Comparison of ENCODE assay signal across 16 cellular contexts in the genomic region with DNA sequence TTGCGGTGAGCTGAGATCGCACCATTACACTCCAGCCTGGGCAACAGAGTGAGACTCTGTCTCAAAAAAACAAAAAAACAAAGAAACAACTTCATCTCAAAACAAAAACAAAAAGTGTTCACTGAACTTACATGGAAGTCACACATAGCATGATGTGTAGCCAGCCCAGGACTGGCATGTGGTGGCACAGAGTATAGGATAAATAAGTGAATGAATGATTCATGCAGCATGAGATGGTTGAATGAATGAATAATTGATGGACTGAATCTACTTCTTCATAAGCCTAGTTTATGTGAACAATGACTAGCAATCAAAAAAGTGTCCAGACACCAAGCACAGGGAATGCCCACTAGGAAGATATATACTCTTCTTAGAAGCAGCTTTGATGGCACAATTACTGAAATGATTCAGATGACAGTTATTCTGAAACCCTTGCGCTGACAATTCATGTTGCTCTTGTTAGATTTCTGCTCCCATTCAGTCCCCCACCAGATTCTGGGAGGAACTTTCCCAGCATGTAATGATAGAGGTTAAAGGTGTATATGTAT. TPM values are rescaled to one million over a fixed set of nuclear protein-coding genes. Genes with fewer than 3 reads are reported as not detected.
DNase-seq lines count a peak whose midpoint lies in the region; ATAC-seq, FAIRE-seq and TF ChIP-seq lines count a peak whose summit lies in the region.
"Had no signal": no experiment of that assay in that cellular context is flagged by ENCODE, and none has a peak within 500 bp of the region (broad histone marks: within the 10 kb centered on the region; RNA-seq: fewer than 3 reads in every experiment).

No MANE protein-coding gene starts in this region.

- FAIRE-seq in HepG2 (lab: Jason Lieb, UNC): no peak

- CTCF ChIA-PET in HEK293 (lab: Yijun Ruan, JAX) (no interaction called here), HepG2 (lab: Yijun Ruan, JAX; ENCODE audit: low intra/inter-chr PET ratio, low total read pairs) (interaction anchor here (1.1 to 2.4 kb wide), 2 partner anchors 22 to 58 kb away, joined by 3 to 14 read pairs; no protein-coding TSS in a partner anchor)

- H3K4me3 ChIP-seq in HEK293 (ENCODE audit: low read depth, low read length): no peak overlapping the region
- H3K4me3 ChIP-seq in HepG2 (replicated peaks in 1 of 3; ENCODE audit: insufficient read depth in 1 of 3, low read depth in 2 of 3, low read length in 3 of 3): peak overlapping the region in 1 of 3 experiments; percentile 65; a peak in 2 of 6 replicates
- H3K4me3 ChIP-seq: HAP-1, PC-9, SJCRH30 had no signal

- POLR2A ChIA-PET in HEK293 (lab: Yijun Ruan, JAX) (no interaction called here), HepG2 (lab: Yijun Ruan, JAX) (interaction anchor here (0.6 to 3.6 kb wide), 9 partner anchors 22 to 62 kb away, joined by 3 to 32 read pairs (median 5); partner anchors contain the start of genes SERPINA1 and SERPINA10)

- H3K27me3 Mint-ChIP-seq in activated T-cell treated with anti-CD3 and anti-CD28 coated beads, Interleukin-2, amount 50 U/mL, for 72 hours (ENCODE audit: low read depth): peaks cover 25% of the 10 kb centered on the region
- peaks cover 45% of the 10 kb centered on the region for H3K27me3 Mint-ChIP-seq in activated T-cell treated with anti-CD3 and anti-CD28 coated beads, Interleukin-2, amount 50 U/mL, for 24 hours

- no peak for TF ChIP-seq CTCF in HEK293 (tag by site-specific recombination; IDR thresholded peaks at IDR 0.05)
- no peak for TF ChIP-seq CTCF in HepG2 (CRISPR knock-in tag; IDR thresholded peaks at IDR 0.05)

- no peak overlapping the region for H3K27ac Mint-ChIP-seq in activated T-cell treated with anti-CD3 and anti-CD28 coated beads, Interleukin-2, amount 50 U/mL, for 72 hours
- H3K27ac Mint-ChIP-seq in activated T-cell treated with anti-CD3 and anti-CD28 coated beads, Interleukin-2, amount 50 U/mL, for 24 hours: no peak overlapping the region

- TF ChIP-seq EP300 in HepG2 (IDR thresholded peaks at IDR 0.05; ENCODE audit: low read depth in 2 of 2, low read length in 2 of 2): no peak
- TF ChIP-seq EP300 in HepG2 (CRISPR knock-in tag; IDR thresholded peaks at IDR 0.05; ENCODE audit: borderline replicate concordance): no peak

- H3K36me3 Mint-ChIP-seq in activated T-cell treated with anti-CD3 and anti-CD28 coated beads, Interleukin-2, amount 50 U/mL, for 72 hours (ENCODE audit: insufficient read depth in 2 of 2): peaks cover 3 to 6% of the 10 kb centered on the region in 2 donors
- no peaks in the 10 kb centered on the region for H3K36me3 Mint-ChIP-seq in activated T-cell treated with anti-CD3 and anti-CD28 coated beads, Interleukin-2, amount 50 U/mL, for 24 hours (ENCODE audit: low read depth)

- no peak overlapping the region; the same call in 1 of the 2 replicates for H3K9ac ChIP-seq in HepG2 (ENCODE audit: insufficient read depth, low read depth, low read length)

- peak overlapping the region; percentile 74 for H3K4me2 ChIP-seq in HepG2 (ENCODE audit: low read depth, low read length)
- H3K4me2 ChIP-seq: PC-9 had no signal

- H3K27ac ChIP-seq in HEK293 (ENCODE audit: extremely low read depth, low read depth, low read length) (no peak overlapping the region), HepG2 (ENCODE audit: extremely low read length, insufficient read depth, low read length) (peak overlapping the region; percentile 63)
- H3K27ac ChIP-seq: PC-9, SJCRH30 had no signal

- intact Hi-C loops in HepG2 (cut with micrococcal nuclease; ENCODE audit: unreplicated experiment): loop anchor here (1.0 to 5.0 kb wide), 4 partner anchors 22 to 59 kb away; partner anchors contain the start of gene SERPINA6

- H3K27me3 ChIP-seq in HepG2 (ENCODE audit: control insufficient read depth in 1 of 2, insufficient read depth in 2 of 2, low read length in 2 of 2): no peaks in the 10 kb centered on the region
- H3K27me3 ChIP-seq: SJCRH30 had no signal

- H3K4me3 Mint-ChIP-seq in activated T-cell treated with anti-CD3 and anti-CD28 coated beads, Interleukin-2, amount 50 U/mL, for 72 hours: no peak overlapping the region
- H3K4me3 Mint-ChIP-seq in activated T-cell treated with anti-CD3 and anti-CD28 coated beads, Interleukin-2, amount 50 U/mL, for 24 hours: no peak overlapping the region

- in situ Hi-C loops in HepG2 (cut with HindIII; ENCODE audit: extremely low pct_ligation_motif_present, low pct_unique_long_range_greater_than_20kb): no loop called here

- no TSS peak for BruUV-seq in HepG2 (replicated peaks; lab: Mats Ljungman, UMichigan)

- no peak for TF ChIP-seq POLR2A in HepG2 (IDR thresholded peaks at IDR 0.05; ENCODE audit: insufficient read depth in 1 of 2, low read depth in 2 of 2, low read length in 2 of 2)

- H4K20me1 ChIP-seq in HepG2 (ENCODE audit: insufficient read depth, low read length): no peaks in the 10 kb centered on the region

- H3K79me2 ChIP-seq in HepG2 (ENCODE audit: insufficient read depth, low read length): no peaks in the 10 kb centered on the region

- no peak for TF ChIP-seq RAD21 in HepG2 (CRISPR knock-in tag; IDR thresholded peaks at IDR 0.05)

- H3K4me1 ChIP-seq in HEK293 (ENCODE audit: control insufficient read depth, insufficient read depth, low read length) (no peaks in the 10 kb centered on the region), HepG2 (ENCODE audit: insufficient read depth, low read length) (peaks cover 61% of the 10 kb centered on the region)
- H3K4me1 ChIP-seq: SJCRH30 had no signal

- H3K36me3 ChIP-seq in HEK293 (ENCODE audit: control insufficient read depth in 2 of 2, insufficient read depth in 1 of 2, low read length in 2 of 2) (no peaks in the 10 kb centered on the region), HepG2 (replicated peaks in 1 of 2; ENCODE audit: control insufficient read depth in 1 of 2, insufficient read depth in 2 of 2, low read length in 2 of 2) (no peaks in the 10 kb centered on the region)
- H3K36me3 ChIP-seq: HAP-1, SJCRH30 had no signal

- peaks cover 5 to 10% of the 10 kb centered on the region in 2 donors for H3K9me3 Mint-ChIP-seq in activated T-cell treated with anti-CD3 and anti-CD28 coated beads, Interleukin-2, amount 50 U/mL, for 72 hours
- H3K9me3 Mint-ChIP-seq in activated T-cell treated with anti-CD3 and anti-CD28 coated beads, Interleukin-2, amount 50 U/mL, for 24 hours: peaks cover 9% of the 10 kb centered on the region

- peak; percentile 46 to 76 for ATAC-seq in activated T-cell treated with anti-CD3 and anti-CD28 coated beads, Interleukin-2, amount 50 U/mL, for 72 hours (replicated peaks in 1 of 2)
- ATAC-seq in HepG2 (no peak), HG03439 (IDR thresholded peaks at IDR 0.05; ENCODE audit: unreplicated experiment) (no peak), GM18858 (IDR thresholded peaks at IDR 0.05; ENCODE audit: unreplicated experiment) (no peak)

- no peak overlapping the region for H2AFZ ChIP-seq in HepG2 (ENCODE audit: low read length)
- H2AFZ ChIP-seq: PC-9 had no signal

- no peak for DNase-seq in activated T-cell treated with anti-CD3 and anti-CD28 coated beads, Interleukin-2, amount 50 U/mL, for 72 hours
- no peak for DNase-seq in activated T-cell treated with anti-CD3 and anti-CD28 coated beads, Interleukin-2, amount 50 U/mL, for 24 hours
- DNase-seq in HepG2 (ENCODE audit: low spot score) (no peak), retina (no peak), GDM1 (lab: John Stamatoyannopoulos, UW) (no peak)
- DNase-seq: DND-41, NCI-H1436, NCI-H2081 treated with DMSO at 0.1 percent for 48 hours, NCI-H510A treated with DMSO at 0.1 percent for 48 hours, PC-9 had no signal

- WGBS in HepG2 (ENCODE audit: low lambda C conversion rate): 81% methylated on average over 3 of the region's 3 CpGs

- H3K4me1 Mint-ChIP-seq in activated T-cell treated with anti-CD3 and anti-CD28 coated beads, Interleukin-2, amount 50 U/mL, for 72 hours (ENCODE audit: low read depth): peaks cover 9% of the 10 kb centered on the region
- peaks cover 4% of the 10 kb centered on the region for H3K4me1 Mint-ChIP-seq in activated T-cell treated with anti-CD3 and anti-CD28 coated beads, Interleukin-2, amount 50 U/mL, for 24 hours (ENCODE audit: low read depth)

- H3K9me3 ChIP-seq in HEK293 (ENCODE audit: control insufficient read depth, insufficient read depth, low read depth, low read length) (no peaks in the 10 kb centered on the region), HepG2 (ENCODE audit: low read length) (0 out of 2 replicates have a peak, but pooled peaks cover 5% of the 10 kb centered on the region)
- H3K9me3 ChIP-seq: HAP-1, SJCRH30 had no signal

RNA-seq across cellular contexts. Expression of gene SERPINA2, which starts 11.8 kb away (rescaled TPM):
- not detected for total RNA-seq in activated T-cell treated with anti-CD3 and anti-CD28 coated beads, Interleukin-2, amount 50 U/mL, for 72 hours
- total RNA-seq in HepG2 (2016; rRNA removed; fragmentation: Illumina TruSeq; extraction: Trizol): 0.24 TPM in 1 of 2 replicates, not detected in the other
- total RNA-seq in HepG2 (2016; cell fraction: cytosol; rRNA removed; fragmentation: Illumina TruSeq; extraction: Trizol; ENCODE audit: low read depth): not detected in 2 replicates
- total RNA-seq in HepG2 (2016; cell fraction: insoluble cytoplasmic fraction; rRNA removed; fragmentation: Illumina TruSeq; extraction: Trizol): 0.21 TPM in 1 of 2 replicates, not detected in the other
- not detected in 2 replicates for total RNA-seq in HepG2 (2016; cell fraction: membrane; rRNA removed; fragmentation: Illumina TruSeq; extraction: Trizol)
- total RNA-seq in HepG2 (2016; cell fraction: nucleus; rRNA removed; fragmentation: Illumina TruSeq; extraction: Trizol): not detected in 2 replicates
- polyA plus RNA-seq in HepG2 (2011; rRNA removed): 0.08 TPM in 1 of 2 replicates, not detected in the other
- not detected in 2 replicates for polyA plus RNA-seq in HepG2 (2011; cell fraction: cytosol; rRNA removed)
- polyA plus RNA-seq in HepG2 (2011; cell fraction: nucleus; rRNA removed): 0.81 and 0.84 TPM in 2 replicates
- polyA plus RNA-seq in HepG2 (2012): 0.17 TPM in 1 of 2 replicates, not detected in the other
- polyA plus RNA-seq in HepG2 (2016; cell fraction: cytosol; fragmentation: Illumina TruSeq; extraction: Trizol; ENCODE audit: low read depth): not detected in 2 replicates
- not detected in 2 replicates for polyA plus RNA-seq in HepG2 (2016; cell fraction: insoluble cytoplasmic fraction; fragmentation: Illumina TruSeq; extraction: Trizol; ENCODE audit: low read depth)
- polyA plus RNA-seq in HepG2 (2016; cell fraction: membrane; fragmentation: Illumina TruSeq; extraction: Trizol; ENCODE audit: low read depth): 0.21 TPM in 1 of 2 replicates, not detected in the other
- polyA plus RNA-seq in HepG2 (2016; cell fraction: nucleus; fragmentation: Illumina TruSeq; extraction: Trizol; ENCODE audit: insufficient read depth, low read depth): not detected in 2 replicates
- polyA minus RNA-seq in HepG2 (2011; rRNA and poly(A)+ RNA removed; ENCODE audit: low replicate concordance): not detected in 2 replicates
- polyA minus RNA-seq in HepG2 (2011; cell fraction: cytosol; rRNA and poly(A)+ RNA removed): not detected in 2 replicates
- 0.87 and 1.4 TPM in 2 replicates for polyA minus RNA-seq in HepG2 (2011; cell fraction: nucleus; rRNA and poly(A)+ RNA removed)
- total RNA-seq: A172, PC-9, SJCRH30 had no signal

RNA-seq across cellular contexts. Expression of gene SERPINA6, which starts 31.6 kb away (rescaled TPM):
- total RNA-seq in activated T-cell treated with anti-CD3 and anti-CD28 coated beads, Interleukin-2, amount 50 U/mL, for 72 hours: not detected
- total RNA-seq in HepG2 (2016; rRNA removed; fragmentation: Illumina TruSeq; extraction: Trizol): 144 and 260 TPM in 2 replicates
- total RNA-seq in HepG2 (2016; cell fraction: cytosol; rRNA removed; fragmentation: Illumina TruSeq; extraction: Trizol; ENCODE audit: low read depth): 46.5 and 59.8 TPM in 2 replicates
- total RNA-seq in HepG2 (2016; cell fraction: insoluble cytoplasmic fraction; rRNA removed; fragmentation: Illumina TruSeq; extraction: Trizol): 147 and 255 TPM in 2 replicates
- total RNA-seq in HepG2 (2016; cell fraction: membrane; rRNA removed; fragmentation: Illumina TruSeq; extraction: Trizol): 72.4 and 91.0 TPM in 2 replicates
- 209 and 232 TPM in 2 replicates for total RNA-seq in HepG2 (2016; cell fraction: nucleus; rRNA removed; fragmentation: Illumina TruSeq; extraction: Trizol)
- 333 and 391 TPM in 2 replicates for polyA plus RNA-seq in HepG2 (2011; rRNA removed)
- polyA plus RNA-seq in HepG2 (2011; cell fraction: cytosol; rRNA removed): 334 and 367 TPM in 2 replicates
- 148 and 149 TPM in 2 replicates for polyA plus RNA-seq in HepG2 (2011; cell fraction: nucleus; rRNA removed)
- 165 and 183 TPM in 2 replicates for polyA plus RNA-seq in HepG2 (2012)
- 50.8 and 68.1 TPM in 2 replicates for polyA plus RNA-seq in HepG2 (2016; cell fraction: cytosol; fragmentation: Illumina TruSeq; extraction: Trizol; ENCODE audit: low read depth)
- polyA plus RNA-seq in HepG2 (2016; cell fraction: insoluble cytoplasmic fraction; fragmentation: Illumina TruSeq; extraction: Trizol; ENCODE audit: low read depth): 148 and 161 TPM in 2 replicates
- 59.5 and 79.3 TPM in 2 replicates for polyA plus RNA-seq in HepG2 (2016; cell fraction: membrane; fragmentation: Illumina TruSeq; extraction: Trizol; ENCODE audit: low read depth)
- polyA plus RNA-seq in HepG2 (2016; cell fraction: nucleus; fragmentation: Illumina TruSeq; extraction: Trizol; ENCODE audit: insufficient read depth, low read depth): 298 and 309 TPM in 2 replicates
- 295 TPM in 1 of 2 replicates, not detected in the other for polyA minus RNA-seq in HepG2 (2011; rRNA and poly(A)+ RNA removed; ENCODE audit: low replicate concordance)
- 62.1 and 78.1 TPM in 2 replicates for polyA minus RNA-seq in HepG2 (2011; cell fraction: cytosol; rRNA and poly(A)+ RNA removed)
- polyA minus RNA-seq in HepG2 (2011; cell fraction: nucleus; rRNA and poly(A)+ RNA removed): 54.3 and 66.5 TPM in 2 replicates
- total RNA-seq: A172, PC-9, SJCRH30 had no signal

RNA-seq across cellular contexts. Expression of gene SERPINA1, which starts 33.7 kb away (rescaled TPM):
- 10 to 100 TPM; 20.3 to 68.9 TPM for total RNA-seq in activated T-cell treated with anti-CD3 and anti-CD28 coated beads, Interleukin-2, amount 50 U/mL, for 72 hours
- total RNA-seq in HepG2 (2016; rRNA removed; fragmentation: Illumina TruSeq; extraction: Trizol): 2,013 and 3,266 TPM in 2 replicates
- total RNA-seq in HepG2 (2016; cell fraction: cytosol; rRNA removed; fragmentation: Illumina TruSeq; extraction: Trizol; ENCODE audit: low read depth): 1,032 and 1,133 TPM in 2 replicates
- 1,778 and 3,168 TPM in 2 replicates for total RNA-seq in HepG2 (2016; cell fraction: insoluble cytoplasmic fraction; rRNA removed; fragmentation: Illumina TruSeq; extraction: Trizol)
- total RNA-seq in HepG2 (2016; cell fraction: membrane; rRNA removed; fragmentation: Illumina TruSeq; extraction: Trizol): 2,429 and 2,540 TPM in 2 replicates
- total RNA-seq in HepG2 (2016; cell fraction: nucleus; rRNA removed; fragmentation: Illumina TruSeq; extraction: Trizol): 3,105 and 3,600 TPM in 2 replicates
- polyA plus RNA-seq in HepG2 (2011; rRNA removed): 11,015 and 14,177 TPM in 2 replicates
- 9,533 and 11,655 TPM in 2 replicates for polyA plus RNA-seq in HepG2 (2011; cell fraction: cytosol; rRNA removed)
- polyA plus RNA-seq in HepG2 (2011; cell fraction: nucleus; rRNA removed): 2,313 and 3,208 TPM in 2 replicates
- 7,481 and 10,843 TPM in 2 replicates for polyA plus RNA-seq in HepG2 (2012)
- 4,767 and 4,962 TPM in 2 replicates for polyA plus RNA-seq in HepG2 (2016; cell fraction: cytosol; fragmentation: Illumina TruSeq; extraction: Trizol; ENCODE audit: low read depth)
- 4,118 and 4,730 TPM in 2 replicates for polyA plus RNA-seq in HepG2 (2016; cell fraction: insoluble cytoplasmic fraction; fragmentation: Illumina TruSeq; extraction: Trizol; ENCODE audit: low read depth)
- polyA plus RNA-seq in HepG2 (2016; cell fraction: membrane; fragmentation: Illumina TruSeq; extraction: Trizol; ENCODE audit: low read depth): 6,083 and 6,679 TPM in 2 replicates
- polyA plus RNA-seq in HepG2 (2016; cell fraction: nucleus; fragmentation: Illumina TruSeq; extraction: Trizol; ENCODE audit: insufficient read depth, low read depth): 8,870 and 9,648 TPM in 2 replicates
- polyA minus RNA-seq in HepG2 (2011; rRNA and poly(A)+ RNA removed; ENCODE audit: low replicate concordance): 7.6 and 11,192 TPM in 2 replicates
- polyA minus RNA-seq in HepG2 (2011; cell fraction: cytosol; rRNA and poly(A)+ RNA removed): 3,443 and 4,995 TPM in 2 replicates
- polyA minus RNA-seq in HepG2 (2011; cell fraction: nucleus; rRNA and poly(A)+ RNA removed): 1,177 and 2,207 TPM in 2 replicates
- total RNA-seq: PC-9, SJCRH30 had no signal

Comparison
In these comparisons a context has a peak if more than half of its experiments do, and no peak if none do; other contexts are left out.
1. ATAC-seq: peak in activated T-cell treated with anti-CD3 and anti-CD28 coated beads, Interleukin-2, amount 50 U/mL, for 72 hours (2 of 2); none in HepG2 (single experiment), HG03439 (single experiment) and GM18858 (single experiment).
2. RNA of gene SERPINA6, which starts 31.6 kb away (total RNA-seq): 46.5 to 260 TPM in HepG2; not detected in activated T-cell treated with anti-CD3 and anti-CD28 coated beads, Interleukin-2, amount 50 U/mL, for 72 hours; every median in the first group is over 10 times any median in the second.
3. RNA of gene SERPINA1, which starts 33.7 kb away (total RNA-seq): 1,032 to 3,600 TPM in HepG2; 20.3 to 68.9 TPM in activated T-cell treated with anti-CD3 and anti-CD28 coated beads, Interleukin-2, amount 50 U/mL, for 72 hours; every median in the first group is over 10 times any median in the second.